ENCODE assay signal across 18 cellular contexts in the genomic region with DNA sequence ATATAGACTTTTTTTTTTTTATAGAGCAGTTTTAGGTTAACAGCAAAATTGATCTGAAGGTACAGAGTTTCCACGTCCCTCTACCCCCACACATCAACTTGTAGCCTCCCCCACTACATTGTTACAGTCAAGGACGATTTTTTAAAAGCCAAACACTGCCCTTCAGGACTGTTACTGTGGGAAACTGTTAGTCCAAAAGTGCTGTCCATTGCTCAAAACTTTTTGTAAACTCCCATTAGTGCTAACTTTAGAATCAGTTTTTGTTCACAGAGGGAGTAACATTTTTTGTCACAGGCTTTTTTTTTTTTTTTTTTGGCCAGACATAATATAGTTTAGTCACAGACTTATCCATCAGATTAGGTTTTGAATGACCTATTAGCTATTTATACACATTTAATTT. TPM values are rescaled to one million over a fixed set of nuclear protein-coding genes. Genes with fewer than 3 reads are reported as not detected.
A peak's percentile ranks its signal among the peaks of the same experiment; 100 is the strongest.
DNase-seq lines count a peak whose midpoint lies in the region; ATAC-seq and TF ChIP-seq lines count a peak whose summit lies in the region.
"Had no signal": no experiment of that assay in that cellular context is flagged by ENCODE, and none has a peak within 500 bp of the region (broad histone marks: within the 10 kb centered on the region; RNA-seq: fewer than 3 reads in every experiment).

No MANE protein-coding gene starts in this region.

- H3K27ac ChIP-seq in osteoblast (ENCODE audit: low read depth, low read length) (peak overlapping the region; percentile 98), vagina (peak overlapping the region; percentile 61)
- H3K27ac ChIP-seq: SK-N-MC had no signal

- peak overlapping the region; percentile 60 for H3K9ac ChIP-seq in adipocyte (ENCODE audit: low read length)

- TF ChIP-seq POLR2A in vagina (IDR thresholded peaks at IDR 0.05), result no peak

- H3K36me3 ChIP-seq in adipocyte (ENCODE audit: control insufficient read depth, insufficient read depth, low read length, severe bottlenecking) (peaks cover 80% of the 10 kb centered on the region), osteoblast (ENCODE audit: insufficient read depth, low read length) (peaks cover 43% of the 10 kb centered on the region), vagina (peaks cover 0 to 64% of the 10 kb centered on the region in 2 donors)

- H3K79me2 ChIP-seq in osteoblast (ENCODE audit: insufficient read depth, low read length), result no peaks in the 10 kb centered on the region

- H2AFZ ChIP-seq in osteoblast (ENCODE audit: low read length), result no peak overlapping the region

- H3K4me3 ChIP-seq in adipocyte (ENCODE audit: low read length) (no peak overlapping the region), osteoblast (ENCODE audit: insufficient read depth, low read length) (no peak overlapping the region), vagina (no peak overlapping the region)
- H3K4me3 ChIP-seq: SK-N-MC had no signal

- intact Hi-C loops in vagina (cut with DNase I), result no loop called here

- no peaks in the 10 kb centered on the region for H4K20me1 ChIP-seq in osteoblast (ENCODE audit: insufficient read depth, low read length)

- H3K27me3 ChIP-seq in adipocyte (replicated peaks; ENCODE audit: control insufficient read depth, insufficient read depth, low read length) (no peaks in the 10 kb centered on the region), osteoblast (ENCODE audit: insufficient read depth, low read length) (no peaks in the 10 kb centered on the region), vagina (no peaks in the 10 kb centered on the region)
- H3K27me3 ChIP-seq: BE2C had no signal

- DNase-seq in adipocyte (ENCODE audit: low read depth) (no peak), left lobe of liver (ENCODE audit: low spot score) (no peak), osteoblast (ENCODE audit: insufficient read length, low spot score, missing footprints) (no peak), vagina (ENCODE audit: extremely low spot score in 2 of 2) (no peak), DMS53 treated with DMSO at 0.1 percent for 48 hours (lab: John Stamatoyannopoulos, UW; ENCODE audit: unreplicated experiment) (no peak), AG08395 (ENCODE audit: low spot score) (no peak), pons (ENCODE audit: low spot score) (no peak)
- DNase-seq: BE2C; Calu3; CD4-positive, alpha-beta T cell; DMS79; NCI-H1092 treated with DMSO at 0.1 percent for 48 hours; NCI-H1694 treated with DMSO at 0.1 percent for 48 hours; NCI-H345; NCI-H69; Right ventricle myocardium superior had no signal

- peak; percentile 25 for ATAC-seq in left lobe of liver

- H3K9me3 ChIP-seq in adipocyte (ENCODE audit: control insufficient read depth, low read length) (no peaks in the 10 kb centered on the region), osteoblast (ENCODE audit: low read depth, low read length) (no peaks in the 10 kb centered on the region), vagina (no peaks in the 10 kb centered on the region)
- H3K9me3 ChIP-seq: BE2C had no signal

- TF ChIP-seq CTCF in osteoblast (IDR thresholded peaks at IDR 0.05; ENCODE audit: extremely low read depth, low read depth, low read length), result no peak
- TF ChIP-seq CTCF in vagina (IDR thresholded peaks at IDR 0.05), result no peak

- peak overlapping the region; percentile 74 for H3K4me2 ChIP-seq in osteoblast (ENCODE audit: insufficient read depth, low read length)

- peaks cover 33% of the 10 kb centered on the region for H3K4me1 ChIP-seq in adipocyte (ENCODE audit: control insufficient read depth, insufficient read depth, low read length)
- peaks cover 60% of the 10 kb centered on the region for H3K4me1 ChIP-seq in osteoblast (ENCODE audit: insufficient read depth, low read length)
- H3K4me1 ChIP-seq in vagina, result peaks cover 15% of the 10 kb centered on the region
- H3K4me1 ChIP-seq: BE2C had no signal

RNA-seq across cellular contexts. Expression of a gene that starts 24.1 kb away (rescaled TPM):
- total RNA-seq in left lobe of liver (52.1 TPM), osteoblast (125 and 140 TPM in 2 replicates), vagina (60.2 TPM)

RNA-seq across cellular contexts. Expression of a gene that starts 24.6 kb away (rescaled TPM):
- 6.6 TPM for total RNA-seq in left lobe of liver
- 133 and 144 TPM in 2 replicates for total RNA-seq in osteoblast
- total RNA-seq in vagina, result 39.3 TPM

RNA-seq across cellular contexts. Expression of a gene that starts 33.5 kb away (rescaled TPM):
- 27.4 TPM for total RNA-seq in left lobe of liver
- total RNA-seq in osteoblast, result 14.4 and 19.9 TPM in 2 replicates
- 2.2 TPM for total RNA-seq in vagina
- total RNA-seq: CD4-positive, alpha-beta T cell; G401 had no signal
